ENCODE assay signal across 35 cellular contexts in the genomic region with DNA sequence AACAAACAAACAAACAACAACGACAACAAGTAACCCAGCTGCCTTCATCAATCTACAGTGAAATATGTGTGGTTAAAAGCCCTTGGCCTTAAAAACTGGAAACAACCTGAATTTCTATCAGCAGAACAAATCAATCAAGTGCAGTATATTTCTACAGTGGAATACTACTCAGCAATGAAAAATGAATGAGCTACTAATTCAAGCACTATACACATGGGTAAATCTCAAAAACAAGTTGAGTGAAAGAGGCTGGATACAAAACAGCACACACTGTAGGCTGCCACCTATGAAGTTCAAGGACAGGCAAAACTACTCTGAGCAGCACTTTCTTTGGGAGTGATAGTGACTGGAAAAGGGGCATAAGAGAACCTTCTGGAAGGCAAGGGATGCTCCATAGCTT.
"Had no signal": no experiment of that assay in that cellular context is flagged by ENCODE, and none has a peak within 500 bp of the region (broad histone marks: within the 10 kb centered on the region; RNA-seq: fewer than 3 reads in every experiment).

No MANE protein-coding gene starts in this region.

- H3K9me3 ChIP-seq: MG63 had no signal

- H3K36me3 ChIP-seq: MG63 had no signal

- H3K4me3 ChIP-seq: MG63 had no signal

- DNase-seq: Karpas-422, Kasumi-1, MG63, MM.1S, MV-4-11, NCI-H1048, NCI-H1092, NCI-H1092 treated with DMSO at 0.1 percent for 48 hours, NCI-H1105, NCI-H1105 treated with DMSO at 0.1 percent for 48 hours, NCI-H1417, NCI-H1417 treated with DMSO at 0.1 percent for 48 hours, NCI-H1436, NCI-H1436 treated with DMSO at 0.1 percent for 48 hours, NCI-H146, NCI-H1694, NCI-H1694 treated with DMSO at 0.1 percent for 48 hours, NCI-H187, NCI-H187 treated with DMSO at 0.1 percent for 48 hours, NCI-H2029, NCI-H2029 treated with DMSO at 0.1 percent for 48 hours, NCI-H2081, NCI-H2081 treated with DMSO at 0.1 percent for 48 hours, NCI-H2107, NCI-H2171, NCI-H2171 treated with DMSO at 0.1 percent for 48 hours, NCI-H2227 treated with DMSO at 0.1 percent for 48 hours, NCI-H226, NCI-H345, NCI-H446, NCI-H446 treated with DMSO at 0.1 percent for 48 hours, NCI-H510A, NCI-H510A treated with DMSO at 0.1 percent for 48 hours, NCI-H524, NCI-H524 treated with DMSO at 0.1 percent for 48 hours had no signal

- H3K27me3 ChIP-seq: MG63 had no signal
